In genomic region chr12:26732010-26732908, GRCh38 we compare ENCODE assay signal across 10 cellular contexts.
DNase-seq lines count a peak whose midpoint lies in the region; ATAC-seq and TF ChIP-seq lines count a peak whose summit lies in the region.
"Had no signal": no experiment of that assay in that cellular context is flagged by ENCODE, and none has a peak within 500 bp of the region (broad histone marks: within the 10 kb centered on the region; RNA-seq: fewer than 3 reads in every experiment).

No MANE protein-coding gene starts in this region.

- TF ChIP-seq POLR2A in body of pancreas (IDR thresholded peaks at IDR 0.05) = no peak

- no peaks in the 10 kb centered on the region for H3K27me3 Mint-ChIP-seq in activated CD4-positive, alpha-beta memory T cell treated with anti-CD3 and anti-CD28 coated beads for 36 hours
- no peaks in the 10 kb centered on the region; the same call in 1 of the 2 replicates for H3K27me3 Mint-ChIP-seq in HFFc6 (ENCODE audit: insufficient read depth)

- no peak overlapping the region for H3K4me3 ChIP-seq in body of pancreas

- H3K4me3 Mint-ChIP-seq in activated CD4-positive, alpha-beta memory T cell treated with anti-CD3 and anti-CD28 coated beads for 36 hours = no peak overlapping the region
- no peak overlapping the region for H3K4me3 Mint-ChIP-seq in HFFc6
- H3K4me3 Mint-ChIP-seq: T-helper 2 cell treated with Interferon-gamma antibody and Interleukin-4, amounts not matched to agents 5 μg/mL and 100 μg/mL, for 36 hours had no signal

- H3K9me3 Mint-ChIP-seq in activated CD4-positive, alpha-beta memory T cell treated with anti-CD3 and anti-CD28 coated beads for 36 hours = no peaks in the 10 kb centered on the region
- no peaks in the 10 kb centered on the region for H3K9me3 Mint-ChIP-seq in HFFc6
- H3K9me3 Mint-ChIP-seq: T-helper 2 cell treated with Interferon-gamma antibody and Interleukin-4, amounts not matched to agents 5 μg/mL and 100 μg/mL, for 36 hours had no signal

- intact Hi-C loops in body of pancreas (cut with DNase I) = no loop called here
- intact Hi-C loops in activated CD4-positive, alpha-beta memory T cell treated with anti-CD3 and anti-CD28 coated beads for 36 hours (cut with micrococcal nuclease) = no loop called here

- H3K4me1 Mint-ChIP-seq in activated CD4-positive, alpha-beta memory T cell treated with anti-CD3 and anti-CD28 coated beads for 36 hours (ENCODE audit: low read depth) = peaks cover 50% of the 10 kb centered on the region
- H3K4me1 Mint-ChIP-seq in HFFc6 (ENCODE audit: low read depth) = peaks cover 21% of the 10 kb centered on the region

- DNase-seq in GM13977 (ENCODE audit: low spot score) = peak; percentile 16
- no peak for DNase-seq in body of pancreas
- no peak for DNase-seq in SW 1271 (lab: John Stamatoyannopoulos, UW)
- DNase-seq in activated CD4-positive, alpha-beta memory T cell treated with anti-CD3 and anti-CD28 coated beads for 36 hours = no peak
- no peak for DNase-seq in HFFc6
- DNase-seq in globus pallidus (ENCODE audit: low spot score) = no peak
- DNase-seq: IMR-90 had no signal

- no peaks in the 10 kb centered on the region for H3K9me3 ChIP-seq in body of pancreas

- no peaks in the 10 kb centered on the region for H3K36me3 ChIP-seq in body of pancreas (replicated peaks in 1 of 2; ENCODE audit: insufficient read depth in 1 of 2, low read depth in 2 of 2)

- ATAC-seq in GM21529 (IDR thresholded peaks at IDR 0.05; ENCODE audit: unreplicated experiment) (peak; percentile 61), HG03457 (IDR thresholded peaks at IDR 0.05; ENCODE audit: unreplicated experiment) (peak; percentile 54), body of pancreas (peak; percentile 68)

- peak overlapping the region; percentile 4 to 72 (median 41) for H3K27ac ChIP-seq in body of pancreas

- TF ChIP-seq CTCF in GM13977 (IDR thresholded peaks at IDR 0.05; ENCODE audit: extremely low read depth, insufficient read depth, missing control alignments) (no peak), body of pancreas (IDR thresholded peaks at IDR 0.05) (no peak), HFFc6 (IDR thresholded peaks at IDR 0.05) (no peak)

- no peak overlapping the region for H3K27ac Mint-ChIP-seq in activated CD4-positive, alpha-beta memory T cell treated with anti-CD3 and anti-CD28 coated beads for 36 hours
- no peak overlapping the region for H3K27ac Mint-ChIP-seq in HFFc6
- H3K27ac Mint-ChIP-seq: T-helper 2 cell treated with Interferon-gamma antibody and Interleukin-4, amounts not matched to agents 5 μg/mL and 100 μg/mL, for 36 hours had no signal

- CTCF ChIA-PET in activated CD4-positive, alpha-beta memory T cell treated with anti-CD3 and anti-CD28 coated beads for 36 hours (lab: Charles Lee) = no interaction called here

- H3K27me3 ChIP-seq in body of pancreas = no peaks in the 10 kb centered on the region

- peaks cover 4% of the 10 kb centered on the region for H3K36me3 Mint-ChIP-seq in activated CD4-positive, alpha-beta memory T cell treated with anti-CD3 and anti-CD28 coated beads for 36 hours
- H3K36me3 Mint-ChIP-seq in HFFc6 (ENCODE audit: low read depth) = no peaks in the 10 kb centered on the region

- WGBS in body of pancreas, 2 donors = 65 to 75% methylated on average over 6 of the region's 6 CpGs

- POLR2A ChIA-PET in activated CD4-positive, alpha-beta memory T cell treated with anti-CD3 and anti-CD28 coated beads for 36 hours (lab: Charles Lee) = no interaction called here

- in situ Hi-C loops in GM13977 (cut with MboI; ENCODE audit: low pct_unique_long_range_greater_than_20kb, low sequenced_read_pairs, unreplicated experiment) = no loop called here

- H3K4me1 ChIP-seq in body of pancreas = peaks cover 46% of the 10 kb centered on the region
